16 cellular contexts compared by ENCODE assay signal in the genomic region with DNA sequence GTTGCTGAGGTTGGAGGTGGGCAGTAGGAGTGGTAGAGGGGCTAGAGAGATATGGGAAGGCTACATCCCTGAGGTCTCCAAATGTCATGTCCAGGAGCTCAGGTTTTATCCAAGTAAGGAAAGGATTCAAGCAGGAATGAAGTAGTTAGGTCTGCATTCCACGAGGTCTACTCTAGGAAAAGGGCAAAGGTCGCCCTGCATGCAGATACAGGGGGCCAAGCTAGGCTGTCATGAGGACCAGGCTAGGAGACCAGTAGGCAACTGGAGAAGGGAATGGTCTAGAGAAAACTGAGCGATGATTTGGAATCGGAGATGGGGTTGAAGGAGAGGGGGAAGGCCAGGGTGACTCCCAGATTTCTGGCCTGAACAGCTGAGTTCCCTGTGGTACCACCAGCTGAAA. TPM values are rescaled to one million over a fixed set of nuclear protein-coding genes. Genes with fewer than 3 reads are reported as not detected.
DNase-seq lines count a peak whose midpoint lies in the region; ATAC-seq and TF ChIP-seq lines count a peak whose summit lies in the region.
"Had no signal": no experiment of that assay in that cellular context is flagged by ENCODE, and none has a peak within 500 bp of the region (broad histone marks: within the 10 kb centered on the region; RNA-seq: fewer than 3 reads in every experiment).

No MANE protein-coding gene starts in this region.

- H3K9me1 ChIP-seq in IMR-90 (ENCODE audit: insufficient read depth, low read length), result peaks cover 3% of the 10 kb centered on the region; the same call in 1 of the 2 replicates

- peaks cover 0 to 13% of the 10 kb centered on the region in 2 donors for H3K4me1 ChIP-seq in breast epithelium
- peaks cover 6% of the 10 kb centered on the region; the same call in 1 of the 2 replicates for H3K4me1 ChIP-seq in IMR-90 (ENCODE audit: control insufficient read depth, insufficient read depth, low read length)
- H3K4me1 ChIP-seq: SJCRH30 had no signal

- no peak overlapping the region for H3K56ac ChIP-seq in IMR-90 (ENCODE audit: extremely low read depth, insufficient read depth, low read length)

- H3K18ac ChIP-seq in IMR-90 (ENCODE audit: low read depth, low read length), result no peak overlapping the region

- DNase-seq in MCF 10A (ENCODE audit: unreplicated experiment) (no peak), breast epithelium (ENCODE audit: low spot score in 2 of 2) (no peak), IMR-90 (no peak), islet precursor cell (peak; percentile 51), NAMALWA (ENCODE audit: low spot score) (no peak)
- no peak for DNase-seq in T-helper 2 cell treated with Interferon-gamma antibody and Interleukin-4, amounts not matched to agents 5 μg/mL and 100 μg/mL, for 36 hours (ENCODE audit: low spot score)
- no peak for DNase-seq in stimulated activated CD4-positive, alpha-beta T cell treated with anti-CD3 and anti-CD28 coated beads, Interleukin-4, amount 100 ng/mL, for 4 hours
- DNase-seq: BE2C, DMS79 treated with DMSO at 0.1 percent for 48 hours, MV-4-11, NCI-H187, NCI-H446, NCI-H526, SJCRH30 had no signal

- no peaks in the 10 kb centered on the region for H3K27me3 Mint-ChIP-seq in MCF 10A (ENCODE audit: insufficient read depth, unreplicated experiment)
- H3K27me3 Mint-ChIP-seq in T-helper 2 cell treated with Interferon-gamma antibody and Interleukin-4, amounts not matched to agents 5 μg/mL and 100 μg/mL, for 36 hours (ENCODE audit: low read depth), result no peaks in the 10 kb centered on the region

- H3K27me3 ChIP-seq in breast epithelium, result no peaks in the 10 kb centered on the region
- H3K27me3 ChIP-seq in IMR-90 (ENCODE audit: control insufficient read depth, insufficient read depth, low read length), result no peaks in the 10 kb centered on the region
- H3K27me3 ChIP-seq: BE2C, SJCRH30 had no signal

- H2BK20ac ChIP-seq in IMR-90 (ENCODE audit: low read depth, low read length), result no peak overlapping the region

- no peak overlapping the region for H3K9ac ChIP-seq in IMR-90 (ENCODE audit: low read depth, low read length)
- H3K9ac ChIP-seq: KMS-11 had no signal

- H3K9me3 ChIP-seq in breast epithelium (no peaks in the 10 kb centered on the region), IMR-90 (ENCODE audit: control insufficient read depth, insufficient read depth, low read length) (no peaks in the 10 kb centered on the region)
- H3K9me3 ChIP-seq: BE2C, SJCRH30 had no signal

- no peak for ATAC-seq in IMR-90 (ENCODE audit: low read depth)
- ATAC-seq: GM12878 had no signal

- BruUV-seq in MCF 10A (replicated peaks; lab: Mats Ljungman, UMichigan) (no TSS peak), IMR-90 (replicated peaks; lab: Mats Ljungman, UMichigan) (no TSS peak)

- no peak overlapping the region for H3K4me3 Mint-ChIP-seq in MCF 10A (ENCODE audit: unreplicated experiment)
- no peak overlapping the region for H3K4me3 Mint-ChIP-seq in T-helper 2 cell treated with Interferon-gamma antibody and Interleukin-4, amounts not matched to agents 5 μg/mL and 100 μg/mL, for 36 hours

- no peaks in the 10 kb centered on the region for H3K36me3 Mint-ChIP-seq in MCF 10A (ENCODE audit: insufficient read depth, unreplicated experiment)
- no peaks in the 10 kb centered on the region for H3K36me3 Mint-ChIP-seq in T-helper 2 cell treated with Interferon-gamma antibody and Interleukin-4, amounts not matched to agents 5 μg/mL and 100 μg/mL, for 36 hours (ENCODE audit: low read depth)

- intact Hi-C loops in MCF 10A (cut with micrococcal nuclease), result no loop called here
- intact Hi-C loops in breast epithelium (cut with DNase I; ENCODE audit: low total_unique reads), result no loop called here
- intact Hi-C loops in IMR-90 (cut with micrococcal nuclease), result no loop called here

- no peak overlapping the region for H2AK9ac ChIP-seq in IMR-90 (replicated peaks; ENCODE audit: low read depth, low read length, poor library complexity)

- no peak overlapping the region for H3K4ac ChIP-seq in IMR-90 (ENCODE audit: low read depth, low read length)

- no peaks in the 10 kb centered on the region for H4K20me1 ChIP-seq in IMR-90 (ENCODE audit: insufficient read depth, low read length)

- in situ Hi-C loops in IMR-90 (cut with MboI; ENCODE audit: low sequenced_read_pairs), result no loop called here

- H3K14ac ChIP-seq in IMR-90 (replicated peaks; ENCODE audit: low read depth, low read length), result no peak overlapping the region

- H3K36me3 ChIP-seq in breast epithelium (no peaks in the 10 kb centered on the region), IMR-90 (ENCODE audit: control insufficient read depth, insufficient read depth, low read length) (no peaks in the 10 kb centered on the region)
- H3K36me3 ChIP-seq: BE2C, SJCRH30 had no signal

- H2BK5ac ChIP-seq in IMR-90 (ENCODE audit: low read depth, low read length, poor library complexity, severe bottlenecking), result no peak overlapping the region

- H2BK15ac ChIP-seq in IMR-90 (ENCODE audit: low read depth, low read length), result no peak overlapping the region

- TF ChIP-seq RAD21 in IMR-90 (IDR thresholded peaks at IDR 0.05; ENCODE audit: low read length), result no peak

- H3K27ac Mint-ChIP-seq in MCF 10A (ENCODE audit: low read depth, unreplicated experiment), result peak overlapping the region; percentile 4
- H3K27ac Mint-ChIP-seq in T-helper 2 cell treated with Interferon-gamma antibody and Interleukin-4, amounts not matched to agents 5 μg/mL and 100 μg/mL, for 36 hours, result no peak overlapping the region

- POLR2A ChIA-PET in MCF 10A (lab: Yijun Ruan, JAX), result interaction anchor here (0.6 to 3.3 kb wide), 10 partner anchors 8 to 560 kb away, joined by 3 to 26 read pairs (median 3); no protein-coding TSS in a partner anchor
- POLR2A ChIA-PET in IMR-90 (lab: Charles Lee; ENCODE audit: unreplicated experiment), result no interaction called here

- H3K23ac ChIP-seq in IMR-90 (ENCODE audit: low read depth, low read length), result no peak overlapping the region

- H3K9me3 Mint-ChIP-seq in MCF 10A (ENCODE audit: unreplicated experiment), result no peaks in the 10 kb centered on the region
- H3K9me3 Mint-ChIP-seq in T-helper 2 cell treated with Interferon-gamma antibody and Interleukin-4, amounts not matched to agents 5 μg/mL and 100 μg/mL, for 36 hours, result no peaks in the 10 kb centered on the region

- dilution Hi-C loops in IMR-90 (cut with HindIII; ENCODE audit: low sequenced_read_pairs, unreplicated experiment), result no loop called here

- WGBS in IMR-90 (ENCODE audit: extremely low coverage in 2 of 2, insufficient read length in 1 of 2), 2 experiments, result 67% methylated on average over 2 of the region's 4 CpGs; no CpG with 5 or more reads in 1 of the 2 experiments

- TF ChIP-seq POLR2A in breast epithelium (IDR thresholded peaks at IDR 0.05), result no peak
- TF ChIP-seq POLR2A in IMR-90 (IDR thresholded peaks at IDR 0.05; ENCODE audit: low read depth, low read length), result no peak

- no peak overlapping the region for H3K4me2 ChIP-seq in IMR-90 (ENCODE audit: low read depth, low read length)
- H3K4me2 ChIP-seq: KMS-11 had no signal

- H4K91ac ChIP-seq in IMR-90 (ENCODE audit: insufficient read depth, low read depth, low read length), result no peak overlapping the region

- no peak overlapping the region for H2AFZ ChIP-seq in IMR-90 (replicated peaks; ENCODE audit: low read length, poor library complexity)

- H3K4me1 Mint-ChIP-seq in MCF 10A (ENCODE audit: insufficient read depth, unreplicated experiment), result peaks cover 24% of the 10 kb centered on the region
- peaks cover 9% of the 10 kb centered on the region for H3K4me1 Mint-ChIP-seq in T-helper 2 cell treated with Interferon-gamma antibody and Interleukin-4, amounts not matched to agents 5 μg/mL and 100 μg/mL, for 36 hours (ENCODE audit: low read depth)

- H3K27ac ChIP-seq in breast epithelium (no peak overlapping the region), IMR-90 (ENCODE audit: insufficient read depth, low read length) (no peak overlapping the region)
- H3K27ac ChIP-seq: KMS-11, SJCRH30 had no signal

- H3K4me3 ChIP-seq in breast epithelium (no peak overlapping the region), IMR-90 (ENCODE audit: insufficient read depth, low read depth, low read length) (no peak overlapping the region)
- H3K4me3 ChIP-seq: GM12878, SJCRH30 had no signal

- H4K8ac ChIP-seq in IMR-90 (ENCODE audit: low read depth in 2 of 2, low read length in 2 of 2), result no peak overlapping the region

- TF ChIP-seq CTCF in MCF 10A (IDR thresholded peaks at IDR 0.05; ENCODE audit: unreplicated experiment) (no peak), breast epithelium (IDR thresholded peaks at IDR 0.05) (no peak), IMR-90 (conservative IDR thresholded peaks at IDR 0.05; ENCODE audit: low read depth, low read length) (no peak)

- H2BK120ac ChIP-seq in IMR-90 (ENCODE audit: low read depth, low read length), result no peak overlapping the region

- CTCF ChIA-PET in MCF 10A (lab: Yijun Ruan, JAX), result interaction anchor here (0.9 to 1.3 kb wide), 3 partner anchors 21 to 53 kb away, joined by 3 to 5 read pairs (median 4); no protein-coding TSS in a partner anchor
- CTCF ChIA-PET in IMR-90 (lab: Yijun Ruan, JAX), result no interaction called here

- H4K5ac ChIP-seq in IMR-90 (ENCODE audit: low read depth, low read length), result no peak overlapping the region

- no peaks in the 10 kb centered on the region for H3K79me1 ChIP-seq in IMR-90 (ENCODE audit: low read depth in 1 of 2, low read length in 2 of 2)

- H2AK5ac ChIP-seq in IMR-90 (ENCODE audit: low read depth, low read length), result peak overlapping the region; percentile 44; the same call in 1 of the 2 replicates

TF ChIP-seq in IMR-90, 13 proteins besides CTCF, POLR2A, EP300 and RAD21 (continues in another document):
- TF ChIP-seq, protein P1, sequence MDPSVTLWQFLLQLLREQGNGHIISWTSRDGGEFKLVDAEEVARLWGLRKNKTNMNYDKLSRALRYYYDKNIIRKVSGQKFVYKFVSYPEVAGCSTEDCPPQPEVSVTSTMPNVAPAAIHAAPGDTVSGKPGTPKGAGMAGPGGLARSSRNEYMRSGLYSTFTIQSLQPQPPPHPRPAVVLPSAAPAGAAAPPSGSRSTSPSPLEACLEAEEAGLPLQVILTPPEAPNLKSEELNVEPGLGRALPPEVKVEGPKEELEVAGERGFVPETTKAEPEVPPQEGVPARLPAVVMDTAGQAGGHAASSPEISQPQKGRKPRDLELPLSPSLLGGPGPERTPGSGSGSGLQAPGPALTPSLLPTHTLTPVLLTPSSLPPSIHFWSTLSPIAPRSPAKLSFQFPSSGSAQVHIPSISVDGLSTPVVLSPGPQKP (IDR thresholded peaks at IDR 0.05; ENCODE audit: borderline replicate concordance, low read depth, low read length), result no peak
- TF ChIP-seq BHLHE40 (IDR thresholded peaks at IDR 0.05; ENCODE audit: low read depth, low read length) (no peak), SMC3 (IDR thresholded peaks at IDR 0.05; ENCODE audit: low read depth, low read length) (no peak), RFX5 (IDR thresholded peaks at IDR 0.05; ENCODE audit: low read depth, low read length) (no peak), MAFK (IDR thresholded peaks at IDR 0.05; ENCODE audit: low read depth, low read length) (no peak), NFE2L2 (IDR thresholded peaks at IDR 0.05; ENCODE audit: low read depth, low read length) (no peak)

RNA-seq across cellular contexts. Expression of gene IRF2BP2, which starts 48.7 kb away (rescaled TPM):
- total RNA-seq in MCF 10A (2022), result 149 and 217 TPM in 2 replicates
- 100 to 1,000 TPM in 1 of 3 donors, 10 to 100 TPM in 2; 60.3 to 108 (median 84.9) TPM for total RNA-seq in breast epithelium
- 37.2 and 47.0 TPM in 2 replicates for total RNA-seq in IMR-90 (2012; rRNA removed)
- polyA plus RNA-seq in IMR-90 (2012; rRNA removed), result 56.5 and 66.6 TPM in 2 replicates
- polyA plus RNA-seq in IMR-90 (2012; cell fraction: cytosol; rRNA removed), result 12.6 and 82.3 TPM in 2 replicates
- 216 and 242 TPM in 2 replicates for polyA plus RNA-seq in IMR-90 (2012; cell fraction: nucleus; rRNA removed; ENCODE audit: low replicate concordance)
